5 cellular contexts compared by ENCODE assay signal in the genomic region with DNA sequence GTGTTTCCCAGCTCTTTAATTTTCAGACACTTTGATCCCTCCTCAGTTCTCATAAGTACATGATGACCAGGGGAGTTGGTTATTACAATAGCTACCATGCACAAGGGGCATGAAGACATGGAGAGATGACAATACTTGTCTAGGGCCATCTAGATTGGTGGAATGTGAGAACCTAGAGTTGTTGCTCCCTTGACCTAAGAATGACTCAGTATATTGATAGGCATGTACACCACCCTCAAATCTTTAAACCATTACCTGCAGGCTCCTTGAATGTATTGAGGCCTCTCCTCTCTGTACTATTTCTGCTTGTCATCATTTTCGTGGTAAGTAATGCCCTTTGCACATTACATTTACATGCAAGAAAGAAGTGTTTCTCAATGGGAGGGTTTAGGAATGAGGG. TPM values are rescaled to one million over a fixed set of nuclear protein-coding genes. Genes with fewer than 3 reads are reported as not detected.
"Had no signal": no experiment of that assay in that cellular context is flagged by ENCODE, and none has a peak within 500 bp of the region (broad histone marks: within the 10 kb centered on the region; RNA-seq: fewer than 3 reads in every experiment).

No MANE protein-coding gene starts in this region.

RNA-seq across cellular contexts. Expression of a gene that starts 20.3 kb away (rescaled TPM):
- total RNA-seq: naive thymus-derived CD8-positive, alpha-beta T cell; osteoblast; right atrium auricular region; skeletal muscle tissue; urinary bladder had no signal
- polyA plus RNA-seq: naive thymus-derived CD8-positive, alpha-beta T cell had no signal
